In the genomic region with DNA sequence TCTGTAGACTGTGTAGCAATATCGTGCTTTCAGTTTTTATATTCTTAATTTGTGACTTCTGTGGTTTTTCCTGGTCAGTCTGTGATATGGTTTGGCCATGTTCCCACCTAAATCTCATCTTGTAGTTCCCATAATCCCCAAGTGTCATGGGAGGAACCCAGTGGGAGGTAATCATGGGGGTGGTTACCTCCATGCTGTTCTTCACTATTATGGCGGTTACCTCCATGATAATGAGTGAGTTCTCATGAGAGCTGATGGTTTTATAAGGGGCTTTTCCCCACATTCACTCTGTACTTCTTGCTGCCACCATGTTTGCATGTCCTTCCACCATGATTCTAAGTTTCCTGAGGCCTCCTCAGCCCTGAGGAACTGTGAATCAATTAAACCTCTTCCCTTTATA, we compare ENCODE assay signal across 11 cellular contexts.
"Had no signal": no experiment of that assay in that cellular context is flagged by ENCODE, and none has a peak within 500 bp of the region (broad histone marks: within the 10 kb centered on the region; RNA-seq: fewer than 3 reads in every experiment).

No MANE protein-coding gene starts in this region.

- DNase-seq: GM23248, GOT3, H7, H9, HCEC 1CT, HFFc6 had no signal

- H3K36me3 ChIP-seq: HAP-1 had no signal

- H3K4me3 ChIP-seq: GM23248, GM23338, HAP-1 had no signal

- ATAC-seq: GM23338, HCT116 had no signal

- H3K4me1 ChIP-seq: HAP-1 had no signal

- H3K9me3 Mint-ChIP-seq: GM23338, H9, HFFc6 had no signal

- FAIRE-seq: H1, H54 had no signal

- H3K4me2 ChIP-seq: GM23338 had no signal

- H2AFZ ChIP-seq: GM23248, GM23338 had no signal

- H3K9me3 ChIP-seq: HAP-1 had no signal

- H3K9ac ChIP-seq: GM23248 had no signal

- H3K4me3 Mint-ChIP-seq: GM23338, H9, HFFc6 had no signal

- H3K27ac Mint-ChIP-seq: GM23338, H9, HFFc6 had no signal

- H3K27ac ChIP-seq: GM23248 had no signal
